3 cellular contexts compared by ENCODE assay signal in the genomic region with DNA sequence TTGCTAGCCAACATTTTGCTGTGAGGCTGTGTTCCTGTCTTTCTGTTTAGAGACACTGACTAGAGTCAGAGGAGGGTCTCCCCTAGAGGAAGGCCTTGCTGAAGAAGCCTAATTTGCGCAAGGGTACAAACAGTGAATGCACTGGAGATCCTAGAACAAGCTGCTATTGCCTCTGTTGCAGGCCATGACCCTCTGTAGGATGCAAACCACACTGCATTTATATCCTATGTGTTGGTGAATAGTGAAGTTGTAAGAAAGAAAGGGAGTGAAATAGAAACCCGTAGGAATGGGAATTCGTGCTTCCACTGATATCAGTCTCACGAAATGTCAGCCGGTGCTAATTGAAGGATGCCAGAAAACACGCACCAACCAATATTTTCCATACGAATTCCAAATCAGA.
TF ChIP-seq lines count a peak whose summit lies in the region.

No MANE protein-coding gene starts in this region.

TF ChIP-seq in SK-N-SH, 30 proteins besides CTCF, POLR2A, EP300 and RAD21:
- TF ChIP-seq TCF12 (IDR thresholded peaks at IDR 0.05) (no peak), SMC3 (IDR thresholded peaks at IDR 0.05; ENCODE audit: low read depth, low read length) (no peak), FOXM1 (IDR thresholded peaks at IDR 0.05; ENCODE audit: low read depth) (no peak), RFX5 (IDR thresholded peaks at IDR 0.05; ENCODE audit: low read length) (no peak), RCOR1 (IDR thresholded peaks at IDR 0.05; ENCODE audit: low read length) (no peak), ELF1 (IDR thresholded peaks at IDR 0.05) (no peak), TAF1 (IDR thresholded peaks at IDR 0.05; ENCODE audit: borderline replicate concordance, low read depth, low read length) (no peak), POLR2AphosphoS5 (IDR thresholded peaks at IDR 0.05; ENCODE audit: low read depth, low read length) (no peak), CHD2 (IDR thresholded peaks at IDR 0.05; ENCODE audit: low read length, partially characterized antibody) (no peak), SIN3A (IDR thresholded peaks at IDR 0.05; ENCODE audit: borderline replicate concordance, low read depth, low read length) (no peak), RXRA (IDR thresholded peaks at IDR 0.05; ENCODE audit: borderline replicate concordance, low read depth) (no peak), FOXJ3 (CRISPR knock-in tag; IDR thresholded peaks at IDR 0.05) (no peak), GABPA (IDR thresholded peaks at IDR 0.05; ENCODE audit: low read depth) (no peak), JUND (IDR thresholded peaks at IDR 0.05) (no peak), NRF1 (IDR thresholded peaks at IDR 0.05; ENCODE audit: low read depth, low read length) (no peak)
- TF ChIP-seq, protein P1, sequence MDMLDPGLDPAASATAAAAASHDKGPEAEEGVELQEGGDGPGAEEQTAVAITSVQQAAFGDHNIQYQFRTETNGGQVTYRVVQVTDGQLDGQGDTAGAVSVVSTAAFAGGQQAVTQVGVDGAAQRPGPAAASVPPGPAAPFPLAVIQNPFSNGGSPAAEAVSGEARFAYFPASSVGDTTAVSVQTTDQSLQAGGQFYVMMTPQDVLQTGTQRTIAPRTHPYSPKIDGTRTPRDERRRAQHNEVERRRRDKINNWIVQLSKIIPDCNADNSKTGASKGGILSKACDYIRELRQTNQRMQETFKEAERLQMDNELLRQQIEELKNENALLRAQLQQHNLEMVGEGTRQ (IDR thresholded peaks at IDR 0.05; ENCODE audit: borderline replicate concordance, low read depth, low read length), result no peak
- TF ChIP-seq, protein P2, sequence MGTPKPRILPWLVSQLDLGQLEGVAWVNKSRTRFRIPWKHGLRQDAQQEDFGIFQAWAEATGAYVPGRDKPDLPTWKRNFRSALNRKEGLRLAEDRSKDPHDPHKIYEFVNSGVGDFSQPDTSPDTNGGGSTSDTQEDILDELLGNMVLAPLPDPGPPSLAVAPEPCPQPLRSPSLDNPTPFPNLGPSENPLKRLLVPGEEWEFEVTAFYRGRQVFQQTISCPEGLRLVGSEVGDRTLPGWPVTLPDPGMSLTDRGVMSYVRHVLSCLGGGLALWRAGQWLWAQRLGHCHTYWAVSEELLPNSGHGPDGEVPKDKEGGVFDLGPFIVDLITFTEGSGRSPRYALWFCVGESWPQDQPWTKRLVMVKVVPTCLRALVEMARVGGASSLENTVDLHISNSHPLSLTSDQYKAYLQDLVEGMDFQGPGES (IDR thresholded peaks at IDR 0.05; ENCODE audit: low read depth, low read length), result no peak
- TF ChIP-seq, protein P3, sequence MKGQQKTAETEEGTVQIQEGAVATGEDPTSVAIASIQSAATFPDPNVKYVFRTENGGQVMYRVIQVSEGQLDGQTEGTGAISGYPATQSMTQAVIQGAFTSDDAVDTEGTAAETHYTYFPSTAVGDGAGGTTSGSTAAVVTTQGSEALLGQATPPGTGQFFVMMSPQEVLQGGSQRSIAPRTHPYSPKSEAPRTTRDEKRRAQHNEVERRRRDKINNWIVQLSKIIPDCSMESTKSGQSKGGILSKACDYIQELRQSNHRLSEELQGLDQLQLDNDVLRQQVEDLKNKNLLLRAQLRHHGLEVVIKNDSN (IDR thresholded peaks at IDR 0.05; ENCODE audit: borderline replicate concordance, low read depth), result no peak
- TF ChIP-seq, protein P4, sequence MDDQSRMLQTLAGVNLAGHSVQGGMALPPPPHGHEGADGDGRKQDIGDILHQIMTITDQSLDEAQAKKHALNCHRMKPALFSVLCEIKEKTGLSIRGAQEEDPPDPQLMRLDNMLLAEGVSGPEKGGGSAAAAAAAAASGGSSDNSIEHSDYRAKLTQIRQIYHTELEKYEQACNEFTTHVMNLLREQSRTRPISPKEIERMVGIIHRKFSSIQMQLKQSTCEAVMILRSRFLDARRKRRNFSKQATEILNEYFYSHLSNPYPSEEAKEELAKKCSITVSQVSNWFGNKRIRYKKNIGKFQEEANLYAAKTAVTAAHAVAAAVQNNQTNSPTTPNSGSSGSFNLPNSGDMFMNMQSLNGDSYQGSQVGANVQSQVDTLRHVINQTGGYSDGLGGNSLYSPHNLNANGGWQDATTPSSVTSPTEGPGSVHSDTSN (IDR thresholded peaks at IDR 0.05), result no peak
TF ChIP-seq in SK-N-SH: peak in this region for 0.

TF ChIP-seq in SK-N-SH treated with all-trans-retinoic acid at 6 μM for 48 hours, 23 proteins besides CTCF, POLR2A, EP300 and RAD21:
- TF ChIP-seq, protein P5, sequence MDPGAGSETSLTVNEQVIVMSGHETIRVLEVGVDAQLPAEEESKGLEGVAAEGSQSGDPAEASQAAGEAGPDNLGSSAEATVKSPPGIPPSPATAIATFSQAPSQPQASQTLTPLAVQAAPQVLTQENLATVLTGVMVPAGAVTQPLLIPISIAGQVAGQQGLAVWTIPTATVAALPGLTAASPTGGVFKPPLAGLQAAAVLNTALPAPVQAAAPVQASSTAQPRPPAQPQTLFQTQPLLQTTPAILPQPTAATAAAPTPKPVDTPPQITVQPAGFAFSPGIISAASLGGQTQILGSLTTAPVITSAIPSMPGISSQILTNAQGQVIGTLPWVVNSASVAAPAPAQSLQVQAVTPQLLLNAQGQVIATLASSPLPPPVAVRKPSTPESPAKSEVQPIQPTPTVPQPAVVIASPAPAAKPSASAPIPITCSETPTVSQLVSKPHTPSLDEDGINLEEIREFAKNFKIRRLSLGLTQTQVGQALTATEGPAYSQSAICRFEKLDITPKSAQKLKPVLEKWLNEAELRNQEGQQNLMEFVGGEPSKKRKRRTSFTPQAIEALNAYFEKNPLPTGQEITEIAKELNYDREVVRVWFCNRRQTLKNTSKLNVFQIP (CRISPR knock-in tag; IDR thresholded peaks at IDR 0.05; ENCODE audit: borderline replicate concordance, low read depth), result no peak
- no peak for TF ChIP-seq SNAI2 (CRISPR knock-in tag; IDR thresholded peaks at IDR 0.05)

TF ChIP-seq in H1, 55 proteins besides CTCF, POLR2A, EP300 and RAD21:
- TF ChIP-seq CTBP2 (IDR thresholded peaks at IDR 0.05; ENCODE audit: borderline replicate concordance, insufficient read depth, insufficient read length, low read length) (no peak), EGR1 (IDR thresholded peaks at IDR 0.05; ENCODE audit: borderline replicate concordance, low read depth, low read length) (no peak), CEBPB (IDR thresholded peaks at IDR 0.05; ENCODE audit: low read depth, low read length) (no peak), KDM5A (IDR thresholded peaks at IDR 0.05; ENCODE audit: low read length) (no peak), ASH2L (IDR thresholded peaks at IDR 0.05; ENCODE audit: low read length) (no peak), ZNF274 (IDR thresholded peaks at IDR 0.05; ENCODE audit: borderline replicate concordance, extremely low read depth, low read length) (no peak), CHD1 (IDR thresholded peaks at IDR 0.05; ENCODE audit: low read depth, low read length) (no peak), GABPA (IDR thresholded peaks at IDR 0.05; ENCODE audit: borderline replicate concordance, insufficient read depth, low read length) (no peak), SP4 (IDR thresholded peaks at IDR 0.05; ENCODE audit: low read length) (no peak), CBX5 (IDR thresholded peaks at IDR 0.05; ENCODE audit: low read depth, low read length) (no peak)
- TF ChIP-seq, protein P6, sequence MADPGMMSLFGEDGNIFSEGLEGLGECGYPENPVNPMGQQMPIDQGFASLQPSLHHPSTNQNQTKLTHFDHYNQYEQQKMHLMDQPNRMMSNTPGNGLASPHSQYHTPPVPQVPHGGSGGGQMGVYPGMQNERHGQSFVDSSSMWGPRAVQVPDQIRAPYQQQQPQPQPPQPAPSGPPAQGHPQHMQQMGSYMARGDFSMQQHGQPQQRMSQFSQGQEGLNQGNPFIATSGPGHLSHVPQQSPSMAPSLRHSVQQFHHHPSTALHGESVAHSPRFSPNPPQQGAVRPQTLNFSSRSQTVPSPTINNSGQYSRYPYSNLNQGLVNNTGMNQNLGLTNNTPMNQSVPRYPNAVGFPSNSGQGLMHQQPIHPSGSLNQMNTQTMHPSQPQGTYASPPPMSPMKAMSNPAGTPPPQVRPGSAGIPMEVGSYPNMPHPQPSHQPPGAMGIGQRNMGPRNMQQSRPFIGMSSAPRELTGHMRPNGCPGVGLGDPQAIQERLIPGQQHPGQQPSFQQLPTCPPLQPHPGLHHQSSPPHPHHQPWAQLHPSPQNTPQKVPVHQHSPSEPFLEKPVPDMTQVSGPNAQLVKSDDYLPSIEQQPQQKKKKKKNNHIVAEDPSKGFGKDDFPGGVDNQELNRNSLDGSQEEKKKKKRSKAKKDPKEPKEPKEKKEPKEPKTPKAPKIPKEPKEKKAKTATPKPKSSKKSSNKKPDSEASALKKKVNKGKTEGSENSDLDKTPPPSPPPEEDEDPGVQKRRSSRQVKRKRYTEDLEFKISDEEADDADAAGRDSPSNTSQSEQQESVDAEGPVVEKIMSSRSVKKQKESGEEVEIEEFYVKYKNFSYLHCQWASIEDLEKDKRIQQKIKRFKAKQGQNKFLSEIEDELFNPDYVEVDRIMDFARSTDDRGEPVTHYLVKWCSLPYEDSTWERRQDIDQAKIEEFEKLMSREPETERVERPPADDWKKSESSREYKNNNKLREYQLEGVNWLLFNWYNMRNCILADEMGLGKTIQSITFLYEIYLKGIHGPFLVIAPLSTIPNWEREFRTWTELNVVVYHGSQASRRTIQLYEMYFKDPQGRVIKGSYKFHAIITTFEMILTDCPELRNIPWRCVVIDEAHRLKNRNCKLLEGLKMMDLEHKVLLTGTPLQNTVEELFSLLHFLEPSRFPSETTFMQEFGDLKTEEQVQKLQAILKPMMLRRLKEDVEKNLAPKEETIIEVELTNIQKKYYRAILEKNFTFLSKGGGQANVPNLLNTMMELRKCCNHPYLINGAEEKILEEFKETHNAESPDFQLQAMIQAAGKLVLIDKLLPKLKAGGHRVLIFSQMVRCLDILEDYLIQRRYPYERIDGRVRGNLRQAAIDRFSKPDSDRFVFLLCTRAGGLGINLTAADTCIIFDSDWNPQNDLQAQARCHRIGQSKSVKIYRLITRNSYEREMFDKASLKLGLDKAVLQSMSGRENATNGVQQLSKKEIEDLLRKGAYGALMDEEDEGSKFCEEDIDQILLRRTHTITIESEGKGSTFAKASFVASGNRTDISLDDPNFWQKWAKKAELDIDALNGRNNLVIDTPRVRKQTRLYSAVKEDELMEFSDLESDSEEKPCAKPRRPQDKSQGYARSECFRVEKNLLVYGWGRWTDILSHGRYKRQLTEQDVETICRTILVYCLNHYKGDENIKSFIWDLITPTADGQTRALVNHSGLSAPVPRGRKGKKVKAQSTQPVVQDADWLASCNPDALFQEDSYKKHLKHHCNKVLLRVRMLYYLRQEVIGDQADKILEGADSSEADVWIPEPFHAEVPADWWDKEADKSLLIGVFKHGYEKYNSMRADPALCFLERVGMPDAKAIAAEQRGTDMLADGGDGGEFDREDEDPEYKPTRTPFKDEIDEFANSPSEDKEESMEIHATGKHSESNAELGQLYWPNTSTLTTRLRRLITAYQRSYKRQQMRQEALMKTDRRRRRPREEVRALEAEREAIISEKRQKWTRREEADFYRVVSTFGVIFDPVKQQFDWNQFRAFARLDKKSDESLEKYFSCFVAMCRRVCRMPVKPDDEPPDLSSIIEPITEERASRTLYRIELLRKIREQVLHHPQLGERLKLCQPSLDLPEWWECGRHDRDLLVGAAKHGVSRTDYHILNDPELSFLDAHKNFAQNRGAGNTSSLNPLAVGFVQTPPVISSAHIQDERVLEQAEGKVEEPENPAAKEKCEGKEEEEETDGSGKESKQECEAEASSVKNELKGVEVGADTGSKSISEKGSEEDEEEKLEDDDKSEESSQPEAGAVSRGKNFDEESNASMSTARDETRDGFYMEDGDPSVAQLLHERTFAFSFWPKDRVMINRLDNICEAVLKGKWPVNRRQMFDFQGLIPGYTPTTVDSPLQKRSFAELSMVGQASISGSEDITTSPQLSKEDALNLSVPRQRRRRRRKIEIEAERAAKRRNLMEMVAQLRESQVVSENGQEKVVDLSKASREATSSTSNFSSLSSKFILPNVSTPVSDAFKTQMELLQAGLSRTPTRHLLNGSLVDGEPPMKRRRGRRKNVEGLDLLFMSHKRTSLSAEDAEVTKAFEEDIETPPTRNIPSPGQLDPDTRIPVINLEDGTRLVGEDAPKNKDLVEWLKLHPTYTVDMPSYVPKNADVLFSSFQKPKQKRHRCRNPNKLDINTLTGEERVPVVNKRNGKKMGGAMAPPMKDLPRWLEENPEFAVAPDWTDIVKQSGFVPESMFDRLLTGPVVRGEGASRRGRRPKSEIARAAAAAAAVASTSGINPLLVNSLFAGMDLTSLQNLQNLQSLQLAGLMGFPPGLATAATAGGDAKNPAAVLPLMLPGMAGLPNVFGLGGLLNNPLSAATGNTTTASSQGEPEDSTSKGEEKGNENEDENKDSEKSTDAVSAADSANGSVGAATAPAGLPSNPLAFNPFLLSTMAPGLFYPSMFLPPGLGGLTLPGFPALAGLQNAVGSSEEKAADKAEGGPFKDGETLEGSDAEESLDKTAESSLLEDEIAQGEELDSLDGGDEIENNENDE (IDR thresholded peaks at IDR 0.05; ENCODE audit: insufficient replicate concordance, low read length), result no peak
- TF ChIP-seq, protein P1 (IDR thresholded peaks at IDR 0.05; ENCODE audit: low read length), result no peak
- TF ChIP-seq, protein P7, sequence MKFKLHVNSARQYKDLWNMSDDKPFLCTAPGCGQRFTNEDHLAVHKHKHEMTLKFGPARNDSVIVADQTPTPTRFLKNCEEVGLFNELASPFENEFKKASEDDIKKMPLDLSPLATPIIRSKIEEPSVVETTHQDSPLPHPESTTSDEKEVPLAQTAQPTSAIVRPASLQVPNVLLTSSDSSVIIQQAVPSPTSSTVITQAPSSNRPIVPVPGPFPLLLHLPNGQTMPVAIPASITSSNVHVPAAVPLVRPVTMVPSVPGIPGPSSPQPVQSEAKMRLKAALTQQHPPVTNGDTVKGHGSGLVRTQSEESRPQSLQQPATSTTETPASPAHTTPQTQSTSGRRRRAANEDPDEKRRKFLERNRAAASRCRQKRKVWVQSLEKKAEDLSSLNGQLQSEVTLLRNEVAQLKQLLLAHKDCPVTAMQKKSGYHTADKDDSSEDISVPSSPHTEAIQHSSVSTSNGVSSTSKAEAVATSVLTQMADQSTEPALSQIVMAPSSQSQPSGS (IDR thresholded peaks at IDR 0.05; ENCODE audit: low read length), result no peak
